In genomic region chr2:62531594-62531993, GRCh38 we compare ENCODE assay signal across 8 cellular contexts.
"Had no signal": no experiment of that assay in that cellular context is flagged by ENCODE, and none has a peak within 500 bp of the region (broad histone marks: within the 10 kb centered on the region; RNA-seq: fewer than 3 reads in every experiment).

No MANE protein-coding gene starts in this region.

- H3K9ac ChIP-seq: GM23248 had no signal

- H3K4me3 ChIP-seq: GM23248, K562 had no signal

- DNase-seq: GM23248, GOT3, H9, HCEC 1CT, IMR-90 had no signal

- FAIRE-seq: H54, K562 had no signal

- ATAC-seq: K562 had no signal

- H2AFZ ChIP-seq: GM23248 had no signal

- H3K27ac ChIP-seq: GM23248, HL-60 had no signal
